Comparison of ENCODE assay signal across 17 cellular contexts in genomic region chr12:64192644-64193043, GRCh38. TPM values are rescaled to one million over a fixed set of nuclear protein-coding genes. Genes with fewer than 3 reads are reported as not detected.
DNase-seq lines count a peak whose midpoint lies in the region; ATAC-seq and TF ChIP-seq lines count a peak whose summit lies in the region.
"Had no signal": no experiment of that assay in that cellular context is flagged by ENCODE, and none has a peak within 500 bp of the region (broad histone marks: within the 10 kb centered on the region; RNA-seq: fewer than 3 reads in every experiment).

No MANE protein-coding gene starts in this region.

- H3K36me3 ChIP-seq in osteoblast (ENCODE audit: insufficient read depth, low read length) (peaks cover 6% of the 10 kb centered on the region), mammary epithelial cell (ENCODE audit: insufficient read depth, low read length) (peaks cover 5% of the 10 kb centered on the region)

- H4K20me1 ChIP-seq in osteoblast (ENCODE audit: insufficient read depth, low read length) (no peaks in the 10 kb centered on the region), mammary epithelial cell (ENCODE audit: insufficient read depth, low read length) (no peaks in the 10 kb centered on the region)

- H2AFZ ChIP-seq in osteoblast (ENCODE audit: low read length) = no peak overlapping the region
- H2AFZ ChIP-seq in mammary epithelial cell (ENCODE audit: low read depth, low read length) = no peak overlapping the region

- DNase-seq in GM13977 (ENCODE audit: low spot score) (peak; percentile 36), cerebellar cortex (ENCODE audit: low spot score) (no peak), GDM1 (lab: John Stamatoyannopoulos, UW) (no peak), osteoblast (ENCODE audit: insufficient read length, low spot score, missing footprints) (no peak), mammary epithelial cell (no peak)
- DNase-seq: activated B cell treated with CpG ODN at 0.5 μM for 24 hours; activated T-cell treated with anti-CD3 and anti-CD28 coated beads, Interleukin-2, amount 50 U/mL, for 4 hours; hippocampal formation; OCI-M1; right lobe of liver; stimulated activated naive CD4-positive, alpha-beta T cell treated with Interleukin-2 at 50 U/mL for 16 hours had no signal

- H3K4me1 ChIP-seq in osteoblast (ENCODE audit: insufficient read depth, low read length) (peaks cover 25% of the 10 kb centered on the region), mammary epithelial cell (ENCODE audit: insufficient read depth, low read length) (peaks cover 4% of the 10 kb centered on the region)
- H3K4me1 ChIP-seq: right lobe of liver, vagina had no signal

- no peaks in the 10 kb centered on the region for H3K27me3 ChIP-seq in osteoblast (ENCODE audit: insufficient read depth, low read length)
- no peaks in the 10 kb centered on the region for H3K27me3 ChIP-seq in mammary epithelial cell (ENCODE audit: insufficient read depth, low read length)
- H3K27me3 ChIP-seq: right lobe of liver, vagina had no signal

- intact Hi-C loops in mammary epithelial cell (cut with micrococcal nuclease) = no loop called here

- BruUV-seq in mammary epithelial cell (replicated peaks; lab: Mats Ljungman, UMichigan) = no TSS peak

- WGBS in mammary epithelial cell (ENCODE audit: low coverage, missing lambda C conversion rate) = 94% methylated on average over 4 of the region's 4 CpGs

- H3K79me2 ChIP-seq in osteoblast (ENCODE audit: insufficient read depth, low read length) (no peaks in the 10 kb centered on the region), mammary epithelial cell (ENCODE audit: insufficient read depth, low read length) (no peaks in the 10 kb centered on the region)

- in situ Hi-C loops in GM13977 (cut with MboI; ENCODE audit: low pct_unique_long_range_greater_than_20kb, low sequenced_read_pairs, unreplicated experiment) = no loop called here
- in situ Hi-C loops in mammary epithelial cell (cut with MboI; ENCODE audit: low sequenced_read_pairs in 2 of 2) = no loop called here

- no peak overlapping the region for H3K9ac ChIP-seq in mammary epithelial cell (ENCODE audit: insufficient read depth, low read length)

- no peaks in the 10 kb centered on the region for H3K9me3 ChIP-seq in osteoblast (ENCODE audit: low read depth, low read length)
- H3K9me3 ChIP-seq in mammary epithelial cell (replicated peaks; ENCODE audit: insufficient read depth, low read length) = no peaks in the 10 kb centered on the region
- H3K9me3 ChIP-seq: right lobe of liver, vagina had no signal

- no peak overlapping the region for H3K4me2 ChIP-seq in osteoblast (ENCODE audit: insufficient read depth, low read length)
- no peak overlapping the region for H3K4me2 ChIP-seq in mammary epithelial cell (ENCODE audit: insufficient read depth, low read depth, low read length)

- dilution Hi-C loops in mammary epithelial cell (cut with HindIII; ENCODE audit: low sequenced_read_pairs) = no loop called here

- TF ChIP-seq CTCF in GM13977 (IDR thresholded peaks at IDR 0.05; ENCODE audit: extremely low read depth, insufficient read depth, missing control alignments) = no peak
- no peak for TF ChIP-seq CTCF in osteoblast (IDR thresholded peaks at IDR 0.05; ENCODE audit: extremely low read depth, low read depth, low read length)
- TF ChIP-seq CTCF in mammary epithelial cell (conservative IDR thresholded peaks at IDR 0.05 in 1 of 2, IDR thresholded peaks at IDR 0.05 in 1 of 2; ENCODE audit: extremely low read depth in 1 of 2, insufficient read depth in 1 of 2, low read depth in 1 of 2, low read length in 2 of 2) = no peak

- H3K4me3 ChIP-seq in osteoblast (ENCODE audit: insufficient read depth, low read length) = no peak overlapping the region
- no peak overlapping the region for H3K4me3 ChIP-seq in mammary epithelial cell (replicated peaks in 1 of 3; ENCODE audit: insufficient read depth in 1 of 3, low read depth in 2 of 3, low read length in 3 of 3)
- H3K4me3 ChIP-seq: coronary artery, right lobe of liver, vagina had no signal

- H3K27ac ChIP-seq in osteoblast (ENCODE audit: low read depth, low read length) (no peak overlapping the region), mammary epithelial cell (ENCODE audit: insufficient read depth, low read depth, low read length) (no peak overlapping the region)
- H3K27ac ChIP-seq: coronary artery, right lobe of liver, vagina had no signal

- ATAC-seq in GM19351 (IDR thresholded peaks at IDR 0.05; ENCODE audit: unreplicated experiment) = peak; percentile 27
- ATAC-seq in HG02678 (IDR thresholded peaks at IDR 0.05; ENCODE audit: unreplicated experiment) = peak; percentile 34
- peak; percentile 34 for ATAC-seq in HG03378 (IDR thresholded peaks at IDR 0.05; ENCODE audit: unreplicated experiment)
- ATAC-seq: activated T-cell treated with anti-CD3 and anti-CD28 coated beads, Interleukin-2, amount 50 U/mL, for 4 hours; esophagus mucosa; right lobe of liver had no signal

- CTCF ChIA-PET in mammary epithelial cell (lab: Charles Lee; ENCODE audit: low non-redundant PET) = no interaction called here

RNA-seq across cellular contexts. Expression of gene KICS2, which starts 29.5 kb away (rescaled TPM):
- total RNA-seq in osteoblast = 5.4 and 6.8 TPM in 2 replicates
- total RNA-seq in mammary epithelial cell = 10 to 100 TPM; 10.7 to 14.5 TPM
- polyA plus RNA-seq in mammary epithelial cell = 5.1 TPM
- polyA minus RNA-seq in mammary epithelial cell = 12.3 TPM
